20 cellular contexts compared by ENCODE assay signal in genomic region chr6:167399599-167399998, GRCh38.
"Had no signal": no experiment of that assay in that cellular context is flagged by ENCODE, and none has a peak within 500 bp of the region (broad histone marks: within the 10 kb centered on the region; RNA-seq: fewer than 3 reads in every experiment).

No MANE protein-coding gene starts in this region.

- ATAC-seq: esophagus mucosa; gastrocnemius medialis; left cardiac atrium; lower lobe of right lung; naive thymus-derived CD8-positive, alpha-beta T cell; right cardiac atrium; stimulated activated memory B cell treated with anti-CD40 and anti-IgM and Interleukin-4, amounts not matched to agents 10 μg/mL and 1 μg/mL and 100 μg/mL, for 72 hours; stimulated activated naive CD8-positive, alpha-beta T cell treated with anti-CD3 and anti-CD28 coated beads, Interleukin-15, Interleukin-2, amounts not matched to agents 100 U/mL and 50 U/mL, for 24 hours had no signal

- H3K4me1 Mint-ChIP-seq: naive thymus-derived CD8-positive, alpha-beta T cell; stimulated activated memory B cell treated with anti-CD40 and anti-IgM and Interleukin-4, amounts not matched to agents 10 μg/mL and 1 μg/mL and 100 μg/mL, for 72 hours had no signal

- H3K36me3 Mint-ChIP-seq: naive thymus-derived CD8-positive, alpha-beta T cell; stimulated activated memory B cell treated with anti-CD40 and anti-IgM and Interleukin-4, amounts not matched to agents 10 μg/mL and 1 μg/mL and 100 μg/mL, for 72 hours had no signal

- H3K27ac Mint-ChIP-seq: naive thymus-derived CD8-positive, alpha-beta T cell; nephron progenitor cell; stimulated activated memory B cell treated with anti-CD40 and anti-IgM and Interleukin-4, amounts not matched to agents 10 μg/mL and 1 μg/mL and 100 μg/mL, for 72 hours had no signal

- DNase-seq: colonic mucosa; effector CD4-positive, alpha-beta T cell; foreskin fibroblast; gastrocnemius medialis; left cardiac atrium; left ventricle myocardium inferior; lower lobe of right lung; naive thymus-derived CD8-positive, alpha-beta T cell; nephron progenitor cell; nucleus accumbens; right cardiac atrium; sigmoid colon; stimulated activated CD4-positive, alpha-beta T cell treated with anti-CD3 and anti-CD28 coated beads, Interleukin-4, amount 100 ng/mL, for 4 hours; stimulated activated naive CD8-positive, alpha-beta T cell treated with anti-CD3 and anti-CD28 coated beads, Interleukin-15, Interleukin-2, amounts not matched to agents 100 U/mL and 50 U/mL, for 24 hours; substantia nigra; testis; tibial artery; upper lobe of left lung had no signal

- H3K4me3 Mint-ChIP-seq: naive thymus-derived CD8-positive, alpha-beta T cell; nephron progenitor cell; stimulated activated memory B cell treated with anti-CD40 and anti-IgM and Interleukin-4, amounts not matched to agents 10 μg/mL and 1 μg/mL and 100 μg/mL, for 72 hours had no signal

- H3K9me3 Mint-ChIP-seq: naive thymus-derived CD8-positive, alpha-beta T cell; nephron progenitor cell; stimulated activated memory B cell treated with anti-CD40 and anti-IgM and Interleukin-4, amounts not matched to agents 10 μg/mL and 1 μg/mL and 100 μg/mL, for 72 hours had no signal
